Comparison of ENCODE assay signal across 8 cellular contexts in the genomic region with DNA sequence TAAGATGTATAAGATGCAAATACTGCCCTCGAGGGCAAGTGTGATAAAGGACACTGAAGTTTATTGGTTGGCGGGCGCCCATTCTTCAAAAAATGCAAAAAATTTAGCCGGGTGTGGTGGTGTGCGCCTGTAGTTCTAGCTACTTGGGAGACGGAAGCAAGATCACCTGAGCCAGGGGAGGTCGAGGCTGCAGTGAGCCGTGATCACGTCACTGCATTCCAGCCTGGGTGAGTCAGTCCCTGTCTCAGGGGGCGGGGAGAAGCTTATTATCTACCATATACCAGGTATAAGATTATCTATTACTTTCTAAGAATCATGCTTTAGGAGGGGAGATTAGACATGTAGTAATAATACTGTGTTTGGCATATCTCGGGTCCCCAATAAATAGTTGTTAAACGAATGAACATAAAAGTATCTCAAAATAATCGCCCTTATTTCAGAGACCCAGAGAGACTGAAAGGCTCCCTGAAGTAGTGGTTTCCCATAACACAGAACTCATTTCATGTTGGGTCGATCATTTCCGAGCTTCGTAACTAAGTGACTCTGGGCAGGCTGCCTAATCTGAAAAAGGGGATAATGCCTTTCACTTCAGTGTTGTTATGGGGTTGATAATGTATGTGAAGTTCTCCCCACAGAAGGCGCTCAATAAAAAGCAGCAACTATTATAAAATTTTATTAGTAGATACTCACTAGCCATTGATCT. TPM values are rescaled to one million over a fixed set of nuclear protein-coding genes. Genes with fewer than 3 reads are reported as not detected.
DNase-seq lines count a peak whose midpoint lies in the region; ATAC-seq and TF ChIP-seq lines count a peak whose summit lies in the region.

No MANE protein-coding gene starts in this region.

- peak overlapping the region; percentile 94 to 100 (median 98) for H3K4me3 Mint-ChIP-seq in CD8-positive, alpha-beta memory T cell

- H2AFZ ChIP-seq in MM.1S (ENCODE audit: low read length) = peak overlapping the region; percentile 73

- in situ Hi-C loops in astrocyte of the spinal cord (cut with HindIII; ENCODE audit: low sequenced_read_pairs) = no loop called here

- H3K27me3 Mint-ChIP-seq in CD8-positive, alpha-beta memory T cell = no peaks in the 10 kb centered on the region

- peak overlapping the region; percentile 85 for H3K27ac ChIP-seq in CD8-positive, alpha-beta memory T cell (ENCODE audit: low read depth, low read length)
- H3K27ac ChIP-seq in MM.1S (ENCODE audit: low read length) (peak overlapping the region; percentile 71; the same call in 1 of the 2 replicates), stomach smooth muscle (ENCODE audit: low read length) (peak overlapping the region; percentile 95)

- peaks cover 0 to 18% (median 3%) of the 10 kb centered on the region in 3 donors for H3K36me3 Mint-ChIP-seq in CD8-positive, alpha-beta memory T cell

- peak overlapping the region; percentile 93 for H3K4me3 ChIP-seq in CD8-positive, alpha-beta memory T cell (ENCODE audit: low read length)
- H3K4me3 ChIP-seq in MM.1S (ENCODE audit: low read length) (peak overlapping the region; percentile 88), astrocyte of the spinal cord (ENCODE audit: low read depth, low read length) (peak overlapping the region; percentile 87), lower leg skin (ENCODE audit: low read depth, poor library complexity, severe bottlenecking) (peak overlapping the region; percentile 66), stomach smooth muscle (ENCODE audit: low read length in 2 of 2) (peak overlapping the region; percentile 91 to 97)

- no peaks in the 10 kb centered on the region for H3K27me3 ChIP-seq in CD8-positive, alpha-beta memory T cell (ENCODE audit: insufficient read depth, low read length, poor library complexity, severe bottlenecking)
- H3K27me3 ChIP-seq in MM.1S (replicated peaks; ENCODE audit: insufficient read depth, low read length) (no peaks in the 10 kb centered on the region), stomach smooth muscle (ENCODE audit: control insufficient read depth in 1 of 2, insufficient read depth in 2 of 2, low read length in 2 of 2) (no peaks in the 10 kb centered on the region)

- TF ChIP-seq CTCF in MM.1S (IDR thresholded peaks at IDR 0.05; ENCODE audit: low read length) (no peak), astrocyte of the spinal cord (IDR thresholded peaks at IDR 0.05; ENCODE audit: low read depth, low read length) (no peak), lower leg skin (IDR thresholded peaks at IDR 0.05) (no peak)

- peak overlapping the region; percentile 85 to 100 (median 98) for H3K27ac Mint-ChIP-seq in CD8-positive, alpha-beta memory T cell

- intact Hi-C loops in lower leg skin (cut with DNase I; ENCODE audit: low total_unique reads) = no loop called here

- POLR2A ChIA-PET in CD8-positive, alpha-beta memory T cell (lab: Charles Lee) = interaction anchor here (0.6 to 1.2 kb wide), 2 partner anchors 160 to 1071 kb away, joined by 3 to 4 read pairs; no protein-coding TSS in a partner anchor

- no peaks in the 10 kb centered on the region for H3K9me3 Mint-ChIP-seq in CD8-positive, alpha-beta memory T cell

- H3K9me2 ChIP-seq in MM.1S (replicated peaks; ENCODE audit: insufficient read depth, low read length) = no peaks in the 10 kb centered on the region

- peak overlapping the region; percentile 85 for H3K9ac ChIP-seq in MM.1S (ENCODE audit: low read length)
- H3K9ac ChIP-seq in stomach smooth muscle (ENCODE audit: low read length in 2 of 2) = peak overlapping the region; percentile 96 to 98

- peak overlapping the region; percentile 82 for H3K4me2 ChIP-seq in MM.1S (ENCODE audit: low read depth, low read length)

- TF ChIP-seq POLR2A in lower leg skin (IDR thresholded peaks at IDR 0.05) = no peak

- H3K79me2 ChIP-seq in MM.1S (ENCODE audit: low read length) = peaks cover 59% of the 10 kb centered on the region

- peak in 1 of 5 donors; percentile 8 for DNase-seq in CD8-positive, alpha-beta memory T cell
- DNase-seq in MM.1S (no peak), astrocyte of the spinal cord (ENCODE audit: low read depth, low spot score) (peak; percentile 41), lower leg skin (ENCODE audit: low spot score in 2 of 2) (no peak), RPMI8226 (no peak)

- ATAC-seq in HG03196 (IDR thresholded peaks at IDR 0.05; ENCODE audit: unreplicated experiment) = no peak
- ATAC-seq in GM21367 (IDR thresholded peaks at IDR 0.05; ENCODE audit: unreplicated experiment) = no peak

- 36 to 42% methylated on average over 17 of the region's 17 CpGs for WGBS in lower leg skin, 2 donors

- peaks cover 37 to 55% (median 43%) of the 10 kb centered on the region in 3 donors for H3K4me1 Mint-ChIP-seq in CD8-positive, alpha-beta memory T cell

- H3K9me3 ChIP-seq in CD8-positive, alpha-beta memory T cell (ENCODE audit: low read length) = no peaks in the 10 kb centered on the region
- no peaks in the 10 kb centered on the region for H3K9me3 ChIP-seq in MM.1S (replicated peaks; ENCODE audit: insufficient read depth, low read length)
- no peaks in the 10 kb centered on the region for H3K9me3 ChIP-seq in stomach smooth muscle (ENCODE audit: control insufficient read depth in 2 of 2, low read length in 2 of 2)

- H3K4me1 ChIP-seq in CD8-positive, alpha-beta memory T cell (ENCODE audit: insufficient read depth, low read length) = peaks cover 36% of the 10 kb centered on the region
- H3K4me1 ChIP-seq in MM.1S (ENCODE audit: low read length) (peaks cover 19% of the 10 kb centered on the region), stomach smooth muscle (ENCODE audit: control insufficient read depth, insufficient read depth, low read length) (peaks cover 9% of the 10 kb centered on the region)

- no peaks in the 10 kb centered on the region for H4K20me1 ChIP-seq in MM.1S (ENCODE audit: insufficient read depth, low read length)

- H3K36me3 ChIP-seq in CD8-positive, alpha-beta memory T cell (ENCODE audit: insufficient read depth, low read length) = no peaks in the 10 kb centered on the region
- H3K36me3 ChIP-seq in MM.1S (replicated peaks; ENCODE audit: insufficient read depth, low read length) (no peaks in the 10 kb centered on the region; the same call in 1 of the 2 replicates), stomach smooth muscle (ENCODE audit: control insufficient read depth in 2 of 2, insufficient read depth in 2 of 2, low read length in 2 of 2) (no peaks in the 10 kb centered on the region)

- CTCF ChIA-PET in CD8-positive, alpha-beta memory T cell (lab: Charles Lee) = interaction anchor here (1.0 to 2.1 kb wide), 3 partner anchors 8 to 14 kb away, joined by 3 to 12 read pairs (median 4); no protein-coding TSS in a partner anchor

- H3F3A ChIP-seq in MM.1S (ENCODE audit: insufficient read depth, low read length) = peaks cover 11% of the 10 kb centered on the region

RNA-seq across cellular contexts. Expression of a gene that starts 1.2 kb away (rescaled TPM):
- total RNA-seq in CD8-positive, alpha-beta memory T cell = 10 to 100 TPM; 58.4 to 61.9 TPM
- 3.2 TPM for polyA plus RNA-seq in CD8-positive, alpha-beta memory T cell
- 10 to 100 TPM; 24.7 to 34.3 (median 29.2) TPM for total RNA-seq in lower leg skin

RNA-seq across cellular contexts. Expression of a gene that starts 1.9 kb away (rescaled TPM):
- total RNA-seq in CD8-positive, alpha-beta memory T cell = 1 to 10 TPM; 2.6 to 4.0 TPM
- polyA plus RNA-seq in CD8-positive, alpha-beta memory T cell = 0.43 TPM
- under 1 TPM in 3 of 4 donors, not detected in 1; 0.05 to 0.25 (median 0.06) TPM for total RNA-seq in lower leg skin

RNA-seq across cellular contexts. Expression of a gene that starts 57.0 kb away (rescaled TPM):
- total RNA-seq in CD8-positive, alpha-beta memory T cell = not detected
- polyA plus RNA-seq in CD8-positive, alpha-beta memory T cell = not detected
- total RNA-seq in lower leg skin = not detected
